19 cellular contexts compared by ENCODE assay signal in genomic region chr2:21451418-21451817, GRCh38.
"Had no signal": no experiment of that assay in that cellular context is flagged by ENCODE, and none has a peak within 500 bp of the region (broad histone marks: within the 10 kb centered on the region; RNA-seq: fewer than 3 reads in every experiment).

No MANE protein-coding gene starts in this region.

- DNase-seq: activated CD4-positive, alpha-beta T cell treated with anti-CD3 and anti-CD28 coated beads, Interleukin-2, amount 50 U/mL, for 48 hours; activated effector memory CD4-positive, alpha-beta T cell treated with Interleukin-2 at 50 U/mL for 16 hours; activated naive CD4-positive, alpha-beta T cell treated with anti-CD3 and anti-CD28 coated beads for 36 hours; activated naive CD8-positive, alpha-beta T cell treated with anti-CD3 and anti-CD28 coated beads, Interleukin-2, amount 10 ng/mL, durations not matched to agents 7 days and 5 days; activated T-cell treated with anti-CD3 and anti-CD28 coated beads, Interleukin-2, amount 50 U/mL, for 48 hours; amniotic stem cell; cortex of kidney; erythroblast; foreskin fibroblast; kidney glomerular epithelial cell; left ventricle myocardium inferior; natural killer cell; retina; sigmoid colon; stimulated activated CD4-positive, alpha-beta T cell treated with anti-CD3 and anti-CD28 coated beads, Interleukin-4, amount 100 ng/mL, for 1 hour; stimulated activated naive CD4-positive, alpha-beta T cell treated with Interleukin-2 at 50 U/mL for 16 hours; T1000 had no signal

- ATAC-seq: natural killer cell had no signal

- H3K27me3 ChIP-seq: breast epithelium, sigmoid colon had no signal

- H3K4me3 ChIP-seq: breast epithelium, left ventricle myocardium inferior, sigmoid colon, thoracic aorta had no signal

- H3K36me3 ChIP-seq: breast epithelium, left ventricle myocardium inferior, sigmoid colon, thoracic aorta had no signal

- H3K4me1 ChIP-seq: breast epithelium had no signal

- H3K9me3 ChIP-seq: breast epithelium, left ventricle myocardium inferior, sigmoid colon, thoracic aorta had no signal

- H3K27ac ChIP-seq: breast epithelium, left ventricle myocardium inferior, sigmoid colon, thoracic aorta had no signal
